In the genomic region with DNA sequence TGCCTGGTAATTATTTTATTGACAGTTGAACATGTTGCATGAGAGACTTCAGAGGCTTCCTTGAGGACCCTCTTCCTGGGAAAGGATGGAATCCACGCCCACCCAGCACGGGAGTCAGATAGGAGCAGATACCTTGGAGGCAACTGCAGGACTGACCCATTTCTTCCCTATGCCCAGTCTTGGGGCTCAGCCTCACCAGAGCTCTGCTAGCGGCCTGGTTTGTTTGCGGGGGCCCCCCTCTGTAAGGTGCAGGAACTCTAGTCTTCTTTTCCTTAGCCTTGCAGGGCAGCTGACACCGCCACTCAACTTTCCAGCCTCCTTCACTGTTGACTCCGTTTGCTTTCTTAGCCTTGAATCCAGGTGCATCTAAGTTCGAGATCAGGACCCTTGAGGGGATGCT, we compare ENCODE assay signal across 37 cellular contexts.
"Had no signal": no experiment of that assay in that cellular context is flagged by ENCODE, and none has a peak within 500 bp of the region (broad histone marks: within the 10 kb centered on the region; RNA-seq: fewer than 3 reads in every experiment).

No MANE protein-coding gene starts in this region.

- H3K4me1 ChIP-seq: ascending aorta had no signal

- H3K4me3 ChIP-seq: ascending aorta, cardiac muscle cell had no signal

- H3K27me3 ChIP-seq: ascending aorta, cardiac muscle cell had no signal

- H3K36me3 Mint-ChIP-seq: activated CD4-positive, alpha-beta memory T cell treated with anti-CD3 and anti-CD28 coated beads for 36 hours; activated CD8-positive, alpha-beta memory T cell treated with anti-CD3 and anti-CD28 coated beads, Interleukin-2, amount 10 ng/mL, durations not matched to agents 7 days and 5 days; activated naive CD4-positive, alpha-beta T cell treated with anti-CD3 and anti-CD28 coated beads, Interleukin-2, amount 10 ng/mL, durations not matched to agents 7 days and 5 days; activated naive CD4-positive, alpha-beta T cell treated with anti-CD3 and anti-CD28 coated beads, Interleukin-2, amount 50 U/mL, for 24 hours; activated naive CD8-positive, alpha-beta T cell; activated naive CD8-positive, alpha-beta T cell treated with anti-CD3 and anti-CD28 coated beads, Interleukin-2, amount 10 ng/mL, durations not matched to agents 7 days and 5 days had no signal

- H3K4me1 Mint-ChIP-seq: activated B cell treated with CpG ODN at 0.5 μM for 24 hours; activated CD4-positive, alpha-beta T cell treated with anti-CD3 and anti-CD28 coated beads, Interleukin-2, amount 10 ng/mL, durations not matched to agents 24 days and 14 days; activated CD8-positive, alpha-beta memory T cell treated with anti-CD3 and anti-CD28 coated beads, Interleukin-2, amount 10 ng/mL, durations not matched to agents 7 days and 5 days; activated naive CD4-positive, alpha-beta T cell treated with anti-CD3 and anti-CD28 coated beads, Interleukin-2, amount 10 ng/mL, durations not matched to agents 7 days and 5 days; activated naive CD4-positive, alpha-beta T cell treated with anti-CD3 and anti-CD28 coated beads, Interleukin-2, amount 50 U/mL, for 24 hours; activated naive CD8-positive, alpha-beta T cell treated with anti-CD3 and anti-CD28 coated beads, Interleukin-2, amount 10 ng/mL, durations not matched to agents 7 days and 5 days; activated naive CD8-positive, alpha-beta T cell treated with anti-CD3 and anti-CD28 coated beads, Interleukin-2, amount 50 U/mL, for 24 hours; central memory CD8-positive, alpha-beta T cell had no signal

- DNase-seq: activated B cell treated with CpG ODN at 0.5 μM for 24 hours; activated CD4-positive, alpha-beta memory T cell treated with anti-CD3 and anti-CD28 coated beads for 36 hours; activated CD4-positive, alpha-beta T cell treated with anti-CD3 and anti-CD28 coated beads for 4 hours; activated CD4-positive, alpha-beta T cell treated with anti-CD3 and anti-CD28 coated beads, Interleukin-2, amount 10 ng/mL, durations not matched to agents 24 days and 14 days; activated CD4-positive, alpha-beta T cell treated with anti-CD3 and anti-CD28 coated beads, Interleukin-2, amount 50 U/mL, for 1 hour; activated CD4-positive, alpha-beta T cell treated with anti-CD3 and anti-CD28 coated beads, Interleukin-2, amount 50 U/mL, for 4 hours; activated CD4-positive, CD25-positive, alpha-beta regulatory T cell treated with anti-CD3 and anti-CD28 coated beads, Interleukin-2, amount 50 U/mL, for 72 hours; activated CD8-positive, alpha-beta memory T cell treated with anti-CD3 and anti-CD28 coated beads for 24 hours; activated CD8-positive, alpha-beta memory T cell treated with anti-CD3 and anti-CD28 coated beads, Interleukin-2, amount 10 ng/mL, durations not matched to agents 7 days and 5 days; activated CD8-positive, alpha-beta memory T cell treated with anti-CD3 and anti-CD28 coated beads, Interleukin-2, amount 50 U/mL, for 48 hours; activated CD8-positive, alpha-beta T cell treated with anti-CD3 and anti-CD28 coated beads, Interleukin-2, amount 10 ng/mL, durations not matched to agents 7 days and 5 days; activated effector memory CD4-positive, alpha-beta T cell treated with Interleukin-2 at 50 U/mL for 16 hours; activated gamma-delta T cell; activated naive CD4-positive, alpha-beta T cell treated with anti-CD3 and anti-CD28 coated beads, Interleukin-2, amount 10 ng/mL, durations not matched to agents 7 days and 5 days; activated naive CD4-positive, alpha-beta T cell treated with Interleukin-2 at 50 U/mL for 16 hours; activated naive CD8-positive, alpha-beta T cell treated with anti-CD3 and anti-CD28 coated beads, Interleukin-2, amount 10 ng/mL, durations not matched to agents 7 days and 5 days; activated naive CD8-positive, alpha-beta T cell treated with anti-CD3 and anti-CD28 coated beads, Interleukin-2, amount 50 U/mL, for 24 hours; activated T-cell treated with anti-CD3 and anti-CD28 coated beads, Interleukin-2, amount 50 U/mL, for 24 hours; activated T-cell treated with anti-CD3 and anti-CD28 coated beads, Interleukin-2, amount 50 U/mL, for 48 hours; amygdala; anterior cingulate cortex; caudate nucleus; T-helper 1 cell; T-helper 2 cell; T-helper 9 cell had no signal

- H3K4me3 Mint-ChIP-seq: activated B cell treated with CpG ODN at 0.5 μM for 24 hours; activated CD4-positive, alpha-beta memory T cell treated with anti-CD3 and anti-CD28 coated beads for 36 hours; activated CD4-positive, alpha-beta T cell treated with anti-CD3 and anti-CD28 coated beads, Interleukin-2, amount 10 ng/mL, durations not matched to agents 24 days and 14 days; activated CD8-positive, alpha-beta memory T cell treated with anti-CD3 and anti-CD28 coated beads, Interleukin-2, amount 10 ng/mL, durations not matched to agents 7 days and 5 days; activated CD8-positive, alpha-beta T cell treated with anti-CD3 and anti-CD28 coated beads, Interleukin-2, amount 10 ng/mL, durations not matched to agents 7 days and 5 days; activated naive CD4-positive, alpha-beta T cell treated with anti-CD3 and anti-CD28 coated beads, Interleukin-2, amount 10 ng/mL, durations not matched to agents 7 days and 5 days; activated naive CD4-positive, alpha-beta T cell treated with anti-CD3 and anti-CD28 coated beads, Interleukin-2, amount 50 U/mL, for 24 hours; activated naive CD8-positive, alpha-beta T cell; activated naive CD8-positive, alpha-beta T cell treated with anti-CD3 and anti-CD28 coated beads, Interleukin-2, amount 10 ng/mL, durations not matched to agents 7 days and 5 days; activated naive CD8-positive, alpha-beta T cell treated with anti-CD3 and anti-CD28 coated beads, Interleukin-2, amount 50 U/mL, for 24 hours; activated T-cell treated with anti-CD3 and anti-CD28 coated beads, Interleukin-2, amount 50 U/mL, for 24 hours; brain; central memory CD8-positive, alpha-beta T cell; T-helper 1 cell treated with Interleukin-12 subunit alpha and Interleukin-12 subunit beta and Interleukin-4 antibody, amounts not matched to agents 30 μg/mL and 1 μg/mL, for 36 hours; T-helper 2 cell treated with Interferon-gamma antibody and Interleukin-4, amounts not matched to agents 5 μg/mL and 100 μg/mL, for 36 hours had no signal

- H3K27ac Mint-ChIP-seq: activated B cell treated with CpG ODN at 0.5 μM for 24 hours; activated CD4-positive, alpha-beta memory T cell treated with anti-CD3 and anti-CD28 coated beads for 36 hours; activated CD4-positive, alpha-beta T cell treated with anti-CD3 and anti-CD28 coated beads, Interleukin-2, amount 10 ng/mL, durations not matched to agents 24 days and 14 days; activated CD8-positive, alpha-beta memory T cell treated with anti-CD3 and anti-CD28 coated beads, Interleukin-2, amount 10 ng/mL, durations not matched to agents 7 days and 5 days; activated CD8-positive, alpha-beta T cell treated with anti-CD3 and anti-CD28 coated beads, Interleukin-2, amount 10 ng/mL, durations not matched to agents 7 days and 5 days; activated naive CD4-positive, alpha-beta T cell treated with anti-CD3 and anti-CD28 coated beads, Interleukin-2, amount 10 ng/mL, durations not matched to agents 7 days and 5 days; activated naive CD4-positive, alpha-beta T cell treated with anti-CD3 and anti-CD28 coated beads, Interleukin-2, amount 50 U/mL, for 24 hours; activated naive CD8-positive, alpha-beta T cell; activated naive CD8-positive, alpha-beta T cell treated with anti-CD3 and anti-CD28 coated beads, Interleukin-2, amount 10 ng/mL, durations not matched to agents 7 days and 5 days; activated naive CD8-positive, alpha-beta T cell treated with anti-CD3 and anti-CD28 coated beads, Interleukin-2, amount 50 U/mL, for 24 hours; activated T-cell treated with anti-CD3 and anti-CD28 coated beads, Interleukin-2, amount 50 U/mL, for 24 hours; activated T-helper 2 cell treated with anti-CD3 and anti-CD28 coated beads, Interferon-gamma antibody, Interleukin-2, Interleukin-4, amounts not matched to agents 10 μg/mL and 5 μg/mL and 100 μg/mL, durations not matched to agents 14 hours and 24 hours and 36 hours; T-helper 1 cell treated with Interleukin-12 subunit alpha and Interleukin-12 subunit beta and Interleukin-4 antibody, amounts not matched to agents 30 μg/mL and 1 μg/mL, for 36 hours; T-helper 2 cell treated with Interferon-gamma antibody and Interleukin-4, amounts not matched to agents 5 μg/mL and 100 μg/mL, for 36 hours had no signal

- H3K27ac ChIP-seq: ascending aorta, cardiac muscle cell, VCaP had no signal

- H3K36me3 ChIP-seq: ascending aorta, cardiac muscle cell had no signal

- H3K9me3 ChIP-seq: ascending aorta had no signal

- H3K9me3 Mint-ChIP-seq: activated CD4-positive, alpha-beta T cell treated with anti-CD3 and anti-CD28 coated beads, Interleukin-2, amount 10 ng/mL, durations not matched to agents 24 days and 14 days; activated naive CD4-positive, alpha-beta T cell treated with anti-CD3 and anti-CD28 coated beads, Interleukin-2, amount 50 U/mL, for 24 hours; activated T-cell treated with anti-CD3 and anti-CD28 coated beads, Interleukin-2, amount 50 U/mL, for 24 hours; central memory CD8-positive, alpha-beta T cell; T-helper 1 cell treated with Interleukin-12 subunit alpha and Interleukin-12 subunit beta and Interleukin-4 antibody, amounts not matched to agents 30 μg/mL and 1 μg/mL, for 36 hours had no signal

- H3K27me3 Mint-ChIP-seq: activated B cell treated with CpG ODN at 0.5 μM for 24 hours; activated CD4-positive, alpha-beta T cell treated with anti-CD3 and anti-CD28 coated beads, Interleukin-2, amount 10 ng/mL, durations not matched to agents 24 days and 14 days; activated CD8-positive, alpha-beta memory T cell treated with anti-CD3 and anti-CD28 coated beads, Interleukin-2, amount 10 ng/mL, durations not matched to agents 7 days and 5 days; activated naive CD4-positive, alpha-beta T cell treated with anti-CD3 and anti-CD28 coated beads, Interleukin-2, amount 10 ng/mL, durations not matched to agents 7 days and 5 days; activated naive CD4-positive, alpha-beta T cell treated with anti-CD3 and anti-CD28 coated beads, Interleukin-2, amount 50 U/mL, for 24 hours; activated naive CD8-positive, alpha-beta T cell; activated naive CD8-positive, alpha-beta T cell treated with anti-CD3 and anti-CD28 coated beads, Interleukin-2, amount 10 ng/mL, durations not matched to agents 7 days and 5 days; activated naive CD8-positive, alpha-beta T cell treated with anti-CD3 and anti-CD28 coated beads, Interleukin-2, amount 50 U/mL, for 24 hours; brain; central memory CD8-positive, alpha-beta T cell had no signal

- FAIRE-seq: bronchial epithelial cell, TTC549 had no signal
